ENCODE assay signal across 8 cellular contexts in the genomic region with DNA sequence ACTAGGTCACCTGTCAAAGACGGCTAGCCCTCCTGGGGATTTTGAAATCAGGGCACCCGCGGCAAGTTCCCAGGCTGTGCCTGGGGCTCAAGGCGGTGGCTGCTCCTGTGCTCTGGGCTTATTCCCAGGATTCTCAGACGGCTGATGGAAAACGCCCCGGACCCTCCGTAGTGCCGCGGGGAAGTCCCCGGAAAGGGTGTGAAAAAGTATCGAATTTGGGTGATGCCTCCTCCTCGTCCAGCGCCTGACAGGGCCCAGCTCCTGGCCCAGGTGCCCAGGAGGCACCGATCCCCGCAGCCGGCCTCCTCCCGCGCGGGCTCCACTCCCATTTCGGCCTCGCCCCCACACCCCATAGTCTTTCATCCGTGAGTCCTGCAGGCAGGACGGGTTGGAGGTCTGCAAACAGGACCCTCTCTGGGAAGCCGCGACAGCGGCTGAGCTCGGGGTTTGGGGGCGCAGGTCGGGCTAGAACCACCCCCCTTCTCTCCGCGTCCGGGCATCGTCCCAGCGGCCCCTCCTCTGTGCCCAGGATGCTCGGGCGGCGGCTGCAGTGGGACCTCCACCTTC. TPM values are rescaled to one million over a fixed set of nuclear protein-coding genes. Genes with fewer than 3 reads are reported as not detected.
DNase-seq lines count a peak whose midpoint lies in the region; ATAC-seq and TF ChIP-seq lines count a peak whose summit lies in the region.

No MANE protein-coding gene starts in this region.

- H3K9me3 ChIP-seq in BE2C (no peaks in the 10 kb centered on the region), HUES48 (ENCODE audit: control insufficient read depth, insufficient read depth, low read length) (no peaks in the 10 kb centered on the region)

- H3K4me1 ChIP-seq in BE2C (peaks cover 12% of the 10 kb centered on the region), HUES48 (ENCODE audit: control insufficient read depth, insufficient read depth, low read length) (no peaks in the 10 kb centered on the region; the same call in 1 of the 2 replicates)

- POLR2A ChIA-PET in naive thymus-derived CD8-positive, alpha-beta T cell (lab: Charles Lee), result interaction anchor here (0.6 to 3.1 kb wide), 5 partner anchors 37 to 138 kb away, joined by 3 to 31 read pairs (median 3); partner anchors contain the start of gene TMEM128

- H3K4me1 Mint-ChIP-seq in central memory CD8-positive, alpha-beta T cell, result peaks cover 19% of the 10 kb centered on the region
- H3K4me1 Mint-ChIP-seq in naive thymus-derived CD8-positive, alpha-beta T cell, result peaks cover 13 to 30% (median 20%) of the 10 kb centered on the region in 4 donors

- H3K9ac ChIP-seq in HUES48 (ENCODE audit: low read depth, low read length), result no peak overlapping the region

- H3K27me3 Mint-ChIP-seq in central memory CD8-positive, alpha-beta T cell, result peaks cover 35% of the 10 kb centered on the region
- peaks cover 0 to 35% (median 0%) of the 10 kb centered on the region in 5 donors for H3K27me3 Mint-ChIP-seq in naive thymus-derived CD8-positive, alpha-beta T cell

- no peak overlapping the region for H3K27ac ChIP-seq in HUES48 (ENCODE audit: low read depth, low read length)

- DNase-seq in BE2C (no peak), NCI-H1694 (lab: John Stamatoyannopoulos, UW) (no peak)
- no peak for DNase-seq in central memory CD8-positive, alpha-beta T cell (ENCODE audit: low spot score in 2 of 2)
- no peak for DNase-seq in naive thymus-derived CD8-positive, alpha-beta T cell

- H3K4me3 Mint-ChIP-seq in central memory CD8-positive, alpha-beta T cell, result peak overlapping the region; percentile 83
- H3K4me3 Mint-ChIP-seq in naive thymus-derived CD8-positive, alpha-beta T cell, result peak overlapping the region; percentile 87 to 97 (median 90)

- TF ChIP-seq CTCF in BE2C (IDR thresholded peaks at IDR 0.05; ENCODE audit: low read depth, low read length), result no peak

- no peaks in the 10 kb centered on the region for H3K9me3 Mint-ChIP-seq in central memory CD8-positive, alpha-beta T cell
- H3K9me3 Mint-ChIP-seq in naive thymus-derived CD8-positive, alpha-beta T cell, result peaks cover 0 to 2% (median 0%) of the 10 kb centered on the region in 9 donors

- H3K36me3 Mint-ChIP-seq in central memory CD8-positive, alpha-beta T cell (ENCODE audit: insufficient read depth), result peaks cover 2% of the 10 kb centered on the region
- H3K36me3 Mint-ChIP-seq in naive thymus-derived CD8-positive, alpha-beta T cell, result peaks cover 0 to 2% (median 0%) of the 10 kb centered on the region in 3 donors

- H3K27me3 ChIP-seq in BE2C (no peaks in the 10 kb centered on the region), HUES48 (ENCODE audit: control insufficient read depth, insufficient read depth, low read length) (peaks cover 55% of the 10 kb centered on the region)

- H3K27ac Mint-ChIP-seq in central memory CD8-positive, alpha-beta T cell (ENCODE audit: low read depth), result no peak overlapping the region
- peak overlapping the region in 7 of 10 donors; percentile 53 to 92 (median 87) for H3K27ac Mint-ChIP-seq in naive thymus-derived CD8-positive, alpha-beta T cell

- peaks cover 10% of the 10 kb centered on the region for H3K36me3 ChIP-seq in BE2C
- H3K36me3 ChIP-seq in HUES48 (ENCODE audit: control insufficient read depth, insufficient read depth, low read length), result 0 out of 2 replicates have a peak, but pooled peaks cover 7% of the 10 kb centered on the region

- no peak for ATAC-seq in central memory CD8-positive, alpha-beta T cell (replicated peaks; ENCODE audit: extremely low read depth, poor library complexity, severe bottlenecking)
- ATAC-seq in naive thymus-derived CD8-positive, alpha-beta T cell, result peak in 1 of 2 donors; percentile 1
- ATAC-seq in GM18868 (IDR thresholded peaks at IDR 0.05; ENCODE audit: unreplicated experiment) (no peak), HG02970 (IDR thresholded peaks at IDR 0.05; ENCODE audit: low FRiP score, unreplicated experiment) (no peak), GM21381 (IDR thresholded peaks at IDR 0.05; ENCODE audit: unreplicated experiment) (no peak)

- H3K4me3 ChIP-seq in BE2C (ENCODE audit: low read depth, low read length) (peak overlapping the region; percentile 70), HUES48 (ENCODE audit: low read depth, low read length) (peak overlapping the region; percentile 82)

RNA-seq across cellular contexts. Expression of gene NSG1, which starts 1.1 kb away (rescaled TPM):
- 49.2 TPM for polyA plus RNA-seq in BE2C (2012; ENCODE audit: insufficient read depth, insufficient read length, low read depth)
- total RNA-seq in naive thymus-derived CD8-positive, alpha-beta T cell, result 10 to 100 TPM; 66.3 to 68.0 TPM
- 10 to 100 TPM; 28.1 to 66.1 (median 30.1) TPM for polyA plus RNA-seq in naive thymus-derived CD8-positive, alpha-beta T cell
